16 cellular contexts compared by ENCODE assay signal in the genomic region with DNA sequence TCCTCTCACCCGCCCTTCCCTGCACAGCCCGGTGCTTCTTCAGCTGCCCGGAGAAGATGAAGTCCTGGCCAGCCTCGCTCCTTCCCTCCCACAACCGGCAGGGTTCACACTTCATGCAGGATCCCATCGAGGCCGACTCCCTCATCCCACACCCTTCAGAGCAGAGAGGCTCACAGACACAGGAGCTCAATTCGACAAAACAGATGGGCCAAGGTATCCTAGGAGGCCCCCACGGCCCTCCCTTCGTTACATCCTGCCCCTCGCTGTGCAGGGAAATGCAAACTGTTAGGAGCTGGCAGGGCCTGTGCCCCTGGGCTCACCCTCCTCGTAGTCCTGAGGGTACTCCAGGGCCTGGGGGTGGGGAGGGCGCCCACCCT.
DNase-seq lines count a peak whose midpoint lies in the region; ATAC-seq, FAIRE-seq and TF ChIP-seq lines count a peak whose summit lies in the region.
"Had no signal": no experiment of that assay in that cellular context is flagged by ENCODE, and none has a peak within 500 bp of the region (broad histone marks: within the 10 kb centered on the region; RNA-seq: fewer than 3 reads in every experiment).

No MANE protein-coding gene starts in this region.

- ATAC-seq in DND-41 (ENCODE audit: insufficient read depth, low read depth) (peak; percentile 20; the same call in 1 of the 3 replicates), WTC11 (peak; percentile 79), HepG2 (peak; percentile 40), sciatic nerve (peak; percentile 22), GM18909 (IDR thresholded peaks at IDR 0.05; ENCODE audit: poor library complexity, unreplicated experiment) (no peak)

- H3K79me2 ChIP-seq in DND-41 (ENCODE audit: insufficient read depth, low read length), result no peaks in the 10 kb centered on the region
- no peaks in the 10 kb centered on the region for H3K79me2 ChIP-seq in HepG2 (ENCODE audit: insufficient read depth, low read length)

- H3K27me3 Mint-ChIP-seq in WTC11 (ENCODE audit: low read depth), result no peaks in the 10 kb centered on the region
- H3K27me3 Mint-ChIP-seq: CD8-positive, alpha-beta memory T cell; natural killer cell treated with Interleukin-12 subunit alpha and Interleukin-12 subunit beta and Interleukin-15 and Interleukin-18, amount 100 ng/mL, for 72 hours had no signal

- peaks cover 11% of the 10 kb centered on the region for H3K4me1 Mint-ChIP-seq in WTC11
- H3K4me1 Mint-ChIP-seq: CD8-positive, alpha-beta memory T cell had no signal

- TF ChIP-seq RAD21 in HepG2 (CRISPR knock-in tag; IDR thresholded peaks at IDR 0.05), result no peak

- H3K27ac Mint-ChIP-seq in WTC11, result peak overlapping the region; percentile 75; the same call in 1 of the 2 replicates
- H3K27ac Mint-ChIP-seq: activated T-helper 2 cell treated with anti-CD3 and anti-CD28 coated beads, Interferon-gamma antibody, Interleukin-2, Interleukin-4, amounts not matched to agents 10 μg/mL and 5 μg/mL and 100 μg/mL, durations not matched to agents 14 hours and 24 hours and 36 hours; natural killer cell treated with Interleukin-12 subunit alpha and Interleukin-12 subunit beta and Interleukin-15 and Interleukin-18, amount 100 ng/mL, for 72 hours had no signal

- H3K27me3 ChIP-seq in DND-41 (ENCODE audit: insufficient read depth, low read length, poor library complexity), result no peaks in the 10 kb centered on the region
- no peaks in the 10 kb centered on the region for H3K27me3 ChIP-seq in HepG2 (ENCODE audit: control insufficient read depth in 1 of 2, insufficient read depth in 2 of 2, low read length in 2 of 2)
- H3K27me3 ChIP-seq: stomach had no signal

- in situ Hi-C loops in HepG2 (cut with HindIII; ENCODE audit: extremely low pct_ligation_motif_present, low pct_unique_long_range_greater_than_20kb), result no loop called here

- H3K9ac ChIP-seq in DND-41 (ENCODE audit: low read depth, low read length) (no peak overlapping the region), HepG2 (ENCODE audit: insufficient read depth, low read depth, low read length) (no peak overlapping the region)

- TF ChIP-seq POLR2A in HepG2 (IDR thresholded peaks at IDR 0.05; ENCODE audit: insufficient read depth in 1 of 2, low read depth in 2 of 2, low read length in 2 of 2), result no peak

- no peak for TF ChIP-seq EP300 in HepG2 (IDR thresholded peaks at IDR 0.05; ENCODE audit: low read depth in 2 of 2, low read length in 2 of 2)
- no peak for TF ChIP-seq EP300 in HepG2 (CRISPR knock-in tag; IDR thresholded peaks at IDR 0.05; ENCODE audit: borderline replicate concordance)

- peaks cover 23% of the 10 kb centered on the region for H3K36me3 ChIP-seq in DND-41 (ENCODE audit: insufficient read depth, low read length)
- H3K36me3 ChIP-seq in HepG2 (replicated peaks in 1 of 2; ENCODE audit: control insufficient read depth in 1 of 2, insufficient read depth in 2 of 2, low read length in 2 of 2), result peaks cover 2 to 9% of the 10 kb centered on the region in 2 experiments; a peak in 3 of 5 replicates

- H3K4me3 Mint-ChIP-seq in WTC11, result no peak overlapping the region
- H3K4me3 Mint-ChIP-seq: CD8-positive, alpha-beta memory T cell; natural killer cell treated with Interleukin-12 subunit alpha and Interleukin-12 subunit beta and Interleukin-15 and Interleukin-18, amount 100 ng/mL, for 72 hours had no signal

- H3K27ac ChIP-seq in DND-41 (ENCODE audit: low read length) (no peak overlapping the region), HepG2 (ENCODE audit: extremely low read length, insufficient read depth, low read length) (no peak overlapping the region)

- 91% methylated on average over 7 of the region's 13 CpGs for WGBS in HepG2 (ENCODE audit: low lambda C conversion rate)

- TF ChIP-seq CTCF in DND-41 (IDR thresholded peaks at IDR 0.05; ENCODE audit: borderline replicate concordance, extremely low read depth, low read length, poor library complexity, severe bottlenecking) (no peak), WTC11 (IDR thresholded peaks at IDR 0.05) (no peak), HepG2 (CRISPR knock-in tag; IDR thresholded peaks at IDR 0.05) (no peak)

- H3K36me3 Mint-ChIP-seq in WTC11, result peaks cover 16% of the 10 kb centered on the region; the same call in 1 of the 2 replicates
- H3K36me3 Mint-ChIP-seq: natural killer cell treated with Interleukin-12 subunit alpha and Interleukin-12 subunit beta and Interleukin-15 and Interleukin-18, amount 100 ng/mL, for 72 hours had no signal

- no peak overlapping the region for H3K4me2 ChIP-seq in DND-41 (ENCODE audit: insufficient read depth, low read length)
- H3K4me2 ChIP-seq in HepG2 (ENCODE audit: low read depth, low read length), result no peak overlapping the region

- POLR2A ChIA-PET in WTC11 (lab: Charles Lee) (no interaction called here), HepG2 (lab: Yijun Ruan, JAX) (no interaction called here)

- H2AFZ ChIP-seq in DND-41 (ENCODE audit: low read depth, low read length) (no peak overlapping the region), HepG2 (ENCODE audit: low read length) (no peak overlapping the region)

- no peak overlapping the region for H3K4me3 ChIP-seq in DND-41 (ENCODE audit: low read depth in 1 of 2, low read length in 2 of 2)
- H3K4me3 ChIP-seq in HepG2 (replicated peaks in 1 of 3; ENCODE audit: insufficient read depth in 1 of 3, low read depth in 2 of 3, low read length in 3 of 3), result no peak overlapping the region
- H3K4me3 ChIP-seq: stomach had no signal

- no TSS peak for BruUV-seq in HepG2 (replicated peaks; lab: Mats Ljungman, UMichigan)

- H3K4me1 ChIP-seq in DND-41 (ENCODE audit: insufficient read depth, low read length) (no peaks in the 10 kb centered on the region), HepG2 (ENCODE audit: insufficient read depth, low read length) (no peaks in the 10 kb centered on the region)

- H3K9me3 ChIP-seq in DND-41 (ENCODE audit: insufficient read depth, low read length, severe bottlenecking), result no peaks in the 10 kb centered on the region
- H3K9me3 ChIP-seq in HepG2 (ENCODE audit: low read length), result no peaks in the 10 kb centered on the region
- H3K9me3 ChIP-seq: stomach had no signal

- CTCF ChIA-PET in WTC11 (lab: Charles Lee), result no interaction called here
- CTCF ChIA-PET in HepG2 (lab: Yijun Ruan, JAX; ENCODE audit: low intra/inter-chr PET ratio, low total read pairs), result no interaction called here

- H3K9me3 Mint-ChIP-seq in WTC11, result no peaks in the 10 kb centered on the region
- H3K9me3 Mint-ChIP-seq: natural killer cell treated with Interleukin-12 subunit alpha and Interleukin-12 subunit beta and Interleukin-15 and Interleukin-18, amount 100 ng/mL, for 72 hours had no signal

- intact Hi-C loops in HepG2 (cut with micrococcal nuclease; ENCODE audit: unreplicated experiment) (no loop called here), sciatic nerve (cut with DNase I) (no loop called here)

- DNase-seq in DND-41, result no peak
- DNase-seq in WTC11 (ENCODE audit: low spot score), result peak; percentile 29
- no peak for DNase-seq in HepG2 (ENCODE audit: low spot score)
- DNase-seq in sciatic nerve (ENCODE audit: low spot score), result peak; percentile 50
- DNase-seq in D341Med (ENCODE audit: low spot score), result no peak
- DNase-seq in COR-L47 (lab: John Stamatoyannopoulos, UW), result no peak
- no peak for DNase-seq in GDM1 (lab: John Stamatoyannopoulos, UW)
- DNase-seq: effector CD8-positive, alpha-beta T cell; mammary epithelial cell; NCI-H1417; NCI-H2171; stomach had no signal

- FAIRE-seq in HepG2 (lab: Jason Lieb, UNC), result no peak

- H4K20me1 ChIP-seq in DND-41 (ENCODE audit: insufficient read depth, low read length) (peaks cover 20% of the 10 kb centered on the region; the same call in 1 of the 2 replicates), HepG2 (ENCODE audit: insufficient read depth, low read length) (no peaks in the 10 kb centered on the region)

TF ChIP-seq in WTC11, 78 proteins besides CTCF, POLR2A, EP300 and RAD21 (continues in another document):
- 0 out of 2 replicates have a peak, but pooled peaks have one; percentile 17 for TF ChIP-seq STAT6 (CRISPR knock-in tag; conservative IDR thresholded peaks at IDR 0.05; ENCODE audit: low read depth)

TF ChIP-seq in HepG2, 621 proteins besides CTCF, POLR2A, EP300 and RAD21:
- TF ChIP-seq SAP130 (CRISPR knock-in tag; IDR thresholded peaks at IDR 0.05; ENCODE audit: low read depth) (no peak), EZH2 (conservative IDR thresholded peaks at IDR 0.05; ENCODE audit: low read depth, low read length) (no peak), ZNF891 (CRISPR knock-in tag; IDR thresholded peaks at IDR 0.05) (no peak), PHB2 (IDR thresholded peaks at IDR 0.05; ENCODE audit: partially characterized antibody) (no peak), IRF2 (CRISPR knock-in tag; IDR thresholded peaks at IDR 0.05) (no peak)
- TF ChIP-seq, protein P1, sequence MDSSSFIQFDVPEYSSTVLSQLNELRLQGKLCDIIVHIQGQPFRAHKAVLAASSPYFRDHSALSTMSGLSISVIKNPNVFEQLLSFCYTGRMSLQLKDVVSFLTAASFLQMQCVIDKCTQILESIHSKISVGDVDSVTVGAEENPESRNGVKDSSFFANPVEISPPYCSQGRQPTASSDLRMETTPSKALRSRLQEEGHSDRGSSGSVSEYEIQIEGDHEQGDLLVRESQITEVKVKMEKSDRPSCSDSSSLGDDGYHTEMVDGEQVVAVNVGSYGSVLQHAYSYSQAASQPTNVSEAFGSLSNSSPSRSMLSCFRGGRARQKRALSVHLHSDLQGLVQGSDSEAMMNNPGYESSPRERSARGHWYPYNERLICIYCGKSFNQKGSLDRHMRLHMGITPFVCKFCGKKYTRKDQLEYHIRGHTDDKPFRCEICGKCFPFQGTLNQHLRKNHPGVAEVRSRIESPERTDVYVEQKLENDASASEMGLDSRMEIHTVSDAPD (CRISPR knock-in tag; IDR thresholded peaks at IDR 0.05), result no peak

Comparison
In these comparisons a context has a peak if more than half of its experiments do, and no peak if none do; other contexts are left out.
1. DNase-seq: peak in WTC11 (single experiment) and sciatic nerve (single experiment); none in DND-41 (single experiment), HepG2 (single experiment), D341Med (single experiment), COR-L47 (single experiment) and GDM1 (single experiment).